8 cellular contexts compared by ENCODE assay signal in the genomic region with DNA sequence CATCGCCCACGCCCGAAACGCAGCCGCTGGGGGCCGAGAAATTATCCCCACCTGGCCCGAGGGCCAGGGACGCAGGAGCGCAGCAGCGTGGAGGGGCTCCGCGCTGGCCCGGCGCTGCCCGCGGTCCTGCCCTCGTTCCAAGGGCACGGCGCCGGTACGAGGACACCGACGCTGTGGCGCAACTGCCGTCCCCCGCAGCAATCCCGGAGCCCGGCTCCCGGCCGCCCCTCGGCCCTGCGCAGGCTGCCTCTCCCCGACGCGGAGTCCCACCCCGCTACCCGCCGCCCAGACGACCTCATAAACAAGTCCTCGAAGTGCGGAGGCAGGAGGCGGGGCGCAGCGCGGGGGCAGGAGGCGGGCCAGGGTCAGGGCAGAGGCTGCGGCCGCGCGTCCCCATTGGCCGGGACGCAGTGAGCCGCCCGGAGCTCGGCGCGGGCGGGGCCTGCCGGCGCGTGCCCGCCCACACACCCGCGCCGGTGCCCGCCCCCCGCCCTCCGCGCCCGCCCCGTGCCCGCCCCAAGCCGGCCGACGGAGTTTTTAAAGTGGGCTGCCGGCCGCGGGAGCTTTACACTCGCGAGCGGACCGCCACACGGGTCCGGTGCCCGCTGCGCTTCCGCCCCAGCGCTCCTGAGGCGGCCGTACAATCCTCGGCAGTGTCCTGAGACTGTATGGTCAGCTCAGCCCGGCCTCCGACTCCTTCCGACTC. TPM values are rescaled to one million over a fixed set of nuclear protein-coding genes. Genes with fewer than 3 reads are reported as not detected.
A peak's percentile ranks its signal among the peaks of the same experiment; 100 is the strongest.
DNase-seq lines count a peak whose midpoint lies in the region; ATAC-seq lines count a peak whose summit lies in the region.

Gene EPAS1 (plus strand): TSS at position 568 of the 706 bp plus-strand sequence. CDS start 505 bp downstream, outside the sequence.

- H3K27ac ChIP-seq in esophagus (ENCODE audit: low read depth in 2 of 2, low read length in 1 of 2), result peak within 1 kb of the TSS; percentile 96

- H3K27me3 ChIP-seq in esophagus (ENCODE audit: control insufficient read depth in 1 of 2, insufficient read depth in 2 of 2, low read length in 2 of 2), result no peaks in the 10 kb centered on the region
- H3K27me3 ChIP-seq in mucosa of stomach (ENCODE audit: control insufficient read depth, insufficient read depth, low read length), result no peaks in the 10 kb centered on the region

- H3K4me1 ChIP-seq in esophagus (ENCODE audit: control insufficient read depth in 2 of 2, insufficient read depth in 2 of 2, low read length in 1 of 2), result no peaks in the 10 kb centered on the region
- H3K4me1 ChIP-seq in mucosa of stomach (ENCODE audit: control insufficient read depth, insufficient read depth, low read length), result peaks cover 24% of the 10 kb centered on the region

- H3K36me3 ChIP-seq in esophagus (ENCODE audit: control insufficient read depth in 2 of 2, insufficient read depth in 2 of 2, low read length in 1 of 2) (no peaks in the 10 kb centered on the region), mucosa of stomach (ENCODE audit: control insufficient read depth, insufficient read depth, low read length) (no peaks in the 10 kb centered on the region)

- peak within 1 kb of the TSS; percentile 92 for H3K9ac ChIP-seq in mucosa of stomach (ENCODE audit: low read length)

- H3K4me3 ChIP-seq in esophagus (ENCODE audit: low read depth in 1 of 2, low read length in 2 of 2) (peak within 1 kb of the TSS; percentile 73 to 78), mucosa of stomach (ENCODE audit: low read length) (peak within 1 kb of the TSS; percentile 93)

- DNase-seq in Ammon's horn (ENCODE audit: low spot score) (peak; percentile 92), GM19238 (ENCODE audit: insufficient read length, low spot score) (peak; percentile 89), OCI-M1 (lab: John Stamatoyannopoulos, UW) (peak; percentile 89)
- DNase-seq in activated T-cell treated with anti-CD3 and anti-CD28 coated beads, Interleukin-2, amount 50 U/mL, for 48 hours, result peak; percentile 83 to 85
- DNase-seq in stimulated activated CD8-positive, alpha-beta memory T cell treated with anti-CD3 and anti-CD28 coated beads, Interleukin-4, amount 100 ng/mL, for 4 hours (ENCODE audit: low read depth in 2 of 2, low spot score in 1 of 2), result peak; percentile 46 to 73

- ATAC-seq in HG03378 (IDR thresholded peaks at IDR 0.05; ENCODE audit: unreplicated experiment), result peak; percentile 49

- WGBS in esophagus, 2 donors, result 0 to 1% methylated on average over 89 to 94 of the region's 94 CpGs

- H3K9me3 ChIP-seq in esophagus (ENCODE audit: control insufficient read depth in 2 of 2, insufficient read depth in 1 of 2, low read depth in 1 of 2, low read length in 1 of 2) (no peaks in the 10 kb centered on the region), mucosa of stomach (ENCODE audit: control insufficient read depth, low read length) (no peaks in the 10 kb centered on the region)

RNA-seq across cellular contexts. Expression of gene EPAS1, which starts in this region (rescaled TPM):
- polyA plus RNA-seq in esophagus, result 10 to 100 TPM; 24.7 to 47.4 TPM

Comparison
In these comparisons a context has a peak if more than half of its experiments do, and no peak if none do; other contexts are left out.
1. Peak in every context shown above with its lines: DNase-seq, ATAC-seq, H3K4me3 ChIP-seq and H3K27ac ChIP-seq.